ENCODE assay signal across 8 cellular contexts in genomic region chr7:26291699-26292538, GRCh38. TPM values are rescaled to one million over a fixed set of nuclear protein-coding genes. Genes with fewer than 3 reads are reported as not detected.
DNase-seq lines count a peak whose midpoint lies in the region; ATAC-seq and TF ChIP-seq lines count a peak whose summit lies in the region.

A gene with protein sequence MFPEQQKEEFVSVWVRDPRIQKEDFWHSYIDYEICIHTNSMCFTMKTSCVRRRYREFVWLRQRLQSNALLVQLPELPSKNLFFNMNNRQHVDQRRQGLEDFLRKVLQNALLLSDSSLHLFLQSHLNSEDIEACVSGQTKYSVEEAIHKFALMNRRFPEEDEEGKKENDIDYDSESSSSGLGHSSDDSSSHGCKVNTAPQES (plus strand): TSS chr7:26291862. CDS start chr7:26346443, 54,581 bp downstream.

- peak within 1 kb of the TSS; percentile 92 for H3K4me3 Mint-ChIP-seq in activated T-helper 1 cell treated with anti-CD3 and anti-CD28 coated beads, Interleukin-12 subunit alpha, Interleukin-12 subunit beta, Interleukin-2, Interleukin-4 antibody, amounts not matched to agents 30 ng/mL and 10 ng/mL and 1 ng/mL, durations not matched to agents 14 hours and 24 hours and 36 hours

- H3K79me2 ChIP-seq in OCI-LY3 (ENCODE audit: low read length) (peaks cover 9% of the 10 kb centered on the region), osteoblast (ENCODE audit: insufficient read depth, low read length) (no peaks in the 10 kb centered on the region)

- 0 out of 2 replicates have a peak, but pooled peaks cover 3% of the 10 kb centered on the region for H3K27me3 ChIP-seq in OCI-LY3 (ENCODE audit: low read depth, low read length)
- peaks cover 6% of the 10 kb centered on the region for H3K27me3 ChIP-seq in osteoblast (ENCODE audit: insufficient read depth, low read length)
- no peaks in the 10 kb centered on the region for H3K27me3 ChIP-seq in thymus (ENCODE audit: control insufficient read depth, insufficient read depth)

- intact Hi-C loops in activated T-helper 1 cell treated with anti-CD3 and anti-CD28 coated beads, Interleukin-12 subunit alpha, Interleukin-12 subunit beta, Interleukin-2, Interleukin-4 antibody, amounts not matched to agents 30 ng/mL and 10 ng/mL and 1 ng/mL, durations not matched to agents 14 hours and 24 hours and 36 hours (cut with micrococcal nuclease), result loop anchor here (1.0 to 5.0 kb wide), 4 partner anchors 375 to 1449 kb away; partner anchors contain the start of genes SKAP2 and TAX1BP1

- H3K4me1 ChIP-seq in OCI-LY3 (ENCODE audit: low read length) (peaks cover 32% of the 10 kb centered on the region), osteoblast (ENCODE audit: insufficient read depth, low read length) (no peaks in the 10 kb centered on the region), thymus (ENCODE audit: control insufficient read depth, insufficient read depth, low read length) (peaks cover 14% of the 10 kb centered on the region)

- TF ChIP-seq CTCF in OCI-LY3 (IDR thresholded peaks at IDR 0.05; ENCODE audit: low read depth, low read length) (peak; percentile 56), osteoblast (IDR thresholded peaks at IDR 0.05; ENCODE audit: extremely low read depth, low read depth, low read length) (no peak)

- H3K36me3 ChIP-seq in OCI-LY3 (replicated peaks; ENCODE audit: low read depth, low read length), result peaks cover 3% of the 10 kb centered on the region
- no peaks in the 10 kb centered on the region for H3K36me3 ChIP-seq in osteoblast (ENCODE audit: insufficient read depth, low read length)
- no peaks in the 10 kb centered on the region for H3K36me3 ChIP-seq in thymus (ENCODE audit: control insufficient read depth, insufficient read depth)

- no peaks in the 10 kb centered on the region for H4K20me1 ChIP-seq in OCI-LY3 (ENCODE audit: insufficient read depth, low read length)
- no peaks in the 10 kb centered on the region for H4K20me1 ChIP-seq in osteoblast (ENCODE audit: insufficient read depth, low read length)

- DNase-seq in CMK (ENCODE audit: low read depth) (peak; percentile 15), HS-5 (ENCODE audit: low read depth) (peak; percentile 6), germinal center (ENCODE audit: low spot score) (peak; percentile 78), osteoblast (ENCODE audit: insufficient read length, low spot score, missing footprints) (peak; percentile 80)
- DNase-seq in activated T-helper 1 cell treated with anti-CD3 and anti-CD28 coated beads, Interleukin-12 subunit alpha, Interleukin-12 subunit beta, Interleukin-2, Interleukin-4 antibody, amounts not matched to agents 30 ng/mL and 10 ng/mL and 1 ng/mL, durations not matched to agents 14 hours and 24 hours and 36 hours (ENCODE audit: low spot score), result peak; percentile 63

- peaks cover 16% of the 10 kb centered on the region for H3K36me3 Mint-ChIP-seq in activated T-helper 1 cell treated with anti-CD3 and anti-CD28 coated beads, Interleukin-12 subunit alpha, Interleukin-12 subunit beta, Interleukin-2, Interleukin-4 antibody, amounts not matched to agents 30 ng/mL and 10 ng/mL and 1 ng/mL, durations not matched to agents 14 hours and 24 hours and 36 hours (ENCODE audit: low read depth)

- peak within 1 kb of the TSS; percentile 77 for H2AFZ ChIP-seq in OCI-LY3 (ENCODE audit: low read depth, low read length)
- no peak within 1 kb of the TSS for H2AFZ ChIP-seq in osteoblast (ENCODE audit: low read length)

- no peaks in the 10 kb centered on the region for H3K9me3 ChIP-seq in OCI-LY3 (ENCODE audit: insufficient read depth, low read length)
- H3K9me3 ChIP-seq in osteoblast (ENCODE audit: low read depth, low read length), result no peaks in the 10 kb centered on the region
- no peaks in the 10 kb centered on the region for H3K9me3 ChIP-seq in thymus (ENCODE audit: control insufficient read depth)

- peak within 1 kb of the TSS; percentile 96 for H3K27ac ChIP-seq in OCI-LY3 (ENCODE audit: low read length)
- H3K27ac ChIP-seq in osteoblast (ENCODE audit: low read depth, low read length), result no peak within 1 kb of the TSS
- H3K27ac ChIP-seq in thymus (ENCODE audit: low read depth), result peak within 1 kb of the TSS; percentile 69

- H3K27me3 Mint-ChIP-seq in activated T-helper 1 cell treated with anti-CD3 and anti-CD28 coated beads, Interleukin-12 subunit alpha, Interleukin-12 subunit beta, Interleukin-2, Interleukin-4 antibody, amounts not matched to agents 30 ng/mL and 10 ng/mL and 1 ng/mL, durations not matched to agents 14 hours and 24 hours and 36 hours (ENCODE audit: insufficient read depth), result no peaks in the 10 kb centered on the region

- peaks cover 40% of the 10 kb centered on the region for H3K4me1 Mint-ChIP-seq in activated T-helper 1 cell treated with anti-CD3 and anti-CD28 coated beads, Interleukin-12 subunit alpha, Interleukin-12 subunit beta, Interleukin-2, Interleukin-4 antibody, amounts not matched to agents 30 ng/mL and 10 ng/mL and 1 ng/mL, durations not matched to agents 14 hours and 24 hours and 36 hours (ENCODE audit: low read depth)

- peak; percentile 82 for ATAC-seq in GM19463 (IDR thresholded peaks at IDR 0.05; ENCODE audit: unreplicated experiment)

- H3K4me2 ChIP-seq in OCI-LY3 (ENCODE audit: low read length) (peak within 1 kb of the TSS; percentile 95), osteoblast (ENCODE audit: insufficient read depth, low read length) (peak within 1 kb of the TSS; percentile 57)

- WGBS in thymus, result under 1% methylated on average over 74 of the region's 74 CpGs

- peak within 1 kb of the TSS; percentile 84 for H3K9ac ChIP-seq in OCI-LY3 (ENCODE audit: low read length)

- H3K4me3 ChIP-seq in OCI-LY3 (ENCODE audit: low read length) (peak within 1 kb of the TSS; percentile 99), osteoblast (ENCODE audit: insufficient read depth, low read length) (peak within 1 kb of the TSS; percentile 57), thymus (ENCODE audit: low read length) (peak within 1 kb of the TSS; percentile 69)

- H3K9me3 Mint-ChIP-seq in activated T-helper 1 cell treated with anti-CD3 and anti-CD28 coated beads, Interleukin-12 subunit alpha, Interleukin-12 subunit beta, Interleukin-2, Interleukin-4 antibody, amounts not matched to agents 30 ng/mL and 10 ng/mL and 1 ng/mL, durations not matched to agents 14 hours and 24 hours and 36 hours, result no peaks in the 10 kb centered on the region

- peak within 1 kb of the TSS; percentile 92 for H3K27ac Mint-ChIP-seq in activated T-helper 1 cell treated with anti-CD3 and anti-CD28 coated beads, Interleukin-12 subunit alpha, Interleukin-12 subunit beta, Interleukin-2, Interleukin-4 antibody, amounts not matched to agents 30 ng/mL and 10 ng/mL and 1 ng/mL, durations not matched to agents 14 hours and 24 hours and 36 hours

RNA-seq across cellular contexts. Expression of the gene that starts here (rescaled TPM):
- total RNA-seq in activated T-helper 1 cell treated with anti-CD3 and anti-CD28 coated beads, Interleukin-12 subunit alpha, Interleukin-12 subunit beta, Interleukin-2, Interleukin-4 antibody, amounts not matched to agents 30 ng/mL and 10 ng/mL and 1 ng/mL, durations not matched to agents 14 hours and 24 hours and 36 hours, result 41.9 and 48.3 TPM in 2 replicates
- 0.72 and 1.2 TPM in 2 replicates for total RNA-seq in osteoblast
- polyA plus RNA-seq in thymus, result 15.9 TPM

Comparison
In these comparisons a context has a peak if more than half of its experiments do, and no peak if none do; other contexts are left out.
1. RNA of the gene that starts here (total RNA-seq): 41.9 to 48.3 TPM in activated T-helper 1 cell treated with anti-CD3 and anti-CD28 coated beads, Interleukin-12 subunit alpha, Interleukin-12 subunit beta, Interleukin-2, Interleukin-4 antibody, amounts not matched to agents 30 ng/mL and 10 ng/mL and 1 ng/mL, durations not matched to agents 14 hours and 24 hours and 36 hours; 0.72 to 1.2 TPM in osteoblast; every median in the first group is over 10 times any median in the second.
2. DNase-seq: peak in every context shown above with its lines; median percentile 80 in osteoblast; 78 in germinal center; 63 in activated T-helper 1 cell treated with anti-CD3 and anti-CD28 coated beads, Interleukin-12 subunit alpha, Interleukin-12 subunit beta, Interleukin-2, Interleukin-4 antibody, amounts not matched to agents 30 ng/mL and 10 ng/mL and 1 ng/mL, durations not matched to agents 14 hours and 24 hours and 36 hours; 15 in CMK; 6 in HS-5.
3. Peak in every context shown above with its lines, with median percentiles within 50 percentile points of each other: H3K4me3 ChIP-seq.